13 cellular contexts compared by ENCODE assay signal in the genomic region with DNA sequence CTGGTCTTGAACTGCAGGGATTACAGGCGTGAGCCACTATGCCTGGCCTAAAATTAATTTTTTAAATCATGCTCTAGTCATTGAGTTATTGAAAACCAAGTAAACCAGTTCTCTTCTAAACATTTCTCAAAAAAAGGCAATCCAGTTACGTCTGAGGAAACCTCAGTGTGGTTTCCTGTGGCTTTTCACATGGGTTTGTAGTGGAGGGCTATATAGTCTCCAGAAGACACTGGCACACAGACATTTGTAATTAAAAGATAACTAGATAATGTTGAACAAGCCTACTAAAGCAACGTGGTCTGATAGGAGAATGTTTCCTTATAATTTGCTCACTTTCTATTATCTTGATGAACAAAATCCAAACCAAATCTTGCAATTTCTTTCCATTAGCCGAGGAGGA. TPM values are rescaled to one million over a fixed set of nuclear protein-coding genes. Genes with fewer than 3 reads are reported as not detected.
DNase-seq lines count a peak whose midpoint lies in the region; TF ChIP-seq lines count a peak whose summit lies in the region.
"Had no signal": no experiment of that assay in that cellular context is flagged by ENCODE, and none has a peak within 500 bp of the region (broad histone marks: within the 10 kb centered on the region; RNA-seq: fewer than 3 reads in every experiment).

No MANE protein-coding gene starts in this region.

- intact Hi-C loops in posterior cingulate gyrus (cut with DNase I), result no loop called here

- H3K4me1 Mint-ChIP-seq in activated naive CD8-positive, alpha-beta T cell (ENCODE audit: low read depth), result peaks cover 56% of the 10 kb centered on the region

- H3K36me3 Mint-ChIP-seq in activated naive CD8-positive, alpha-beta T cell, result no peaks in the 10 kb centered on the region
- H3K36me3 Mint-ChIP-seq: activated naive CD4-positive, alpha-beta T cell treated with anti-CD3 and anti-CD28 coated beads, Interleukin-2, amount 50 U/mL, for 72 hours had no signal

- no peak overlapping the region for H3K9ac ChIP-seq in SK-N-SH

- H4K20me1 ChIP-seq in SK-N-SH (ENCODE audit: insufficient read depth), result no peaks in the 10 kb centered on the region

- peaks cover 8% of the 10 kb centered on the region; the same call in 1 of the 2 replicates for H3K79me2 ChIP-seq in SK-N-SH (ENCODE audit: insufficient read depth)

- H3F3A ChIP-seq in SK-N-SH (replicated peaks; ENCODE audit: insufficient read depth), result peaks cover 15% of the 10 kb centered on the region

- H3K4me2 ChIP-seq in SK-N-SH, result no peak overlapping the region

- peak; percentile 19 for DNase-seq in activated T-cell treated with anti-CD3 and anti-CD28 coated beads for 1 hour (ENCODE audit: low read depth)
- DNase-seq in activated T-cell treated with anti-CD3 and anti-CD28 coated beads for 4 hours, result no peak
- no peak for DNase-seq in SK-N-SH
- DNase-seq in stimulated activated CD8-positive, alpha-beta memory T cell treated with anti-CD3 and anti-CD28 coated beads, Interleukin-7, amount 100 ng/mL, for 4 hours (ENCODE audit: low read depth in 2 of 2), result peak; percentile 33 to 44
- DNase-seq in iPS-NIHi7 (ENCODE audit: extremely low spot score), result no peak
- no peak for DNase-seq in posterior cingulate gyrus
- no peak for DNase-seq in tibial nerve (ENCODE audit: low spot score in 2 of 2)
- DNase-seq: left lung, NCI-H1105 treated with DMSO at 0.1 percent for 48 hours had no signal

- peak; percentile 7; the same call in 1 of the 2 replicates for TF ChIP-seq RAD21 in SK-N-SH (IDR thresholded peaks at IDR 0.05; ENCODE audit: low read length)

- WGBS in SK-N-SH (ENCODE audit: low lambda C conversion rate), result 63% methylated on average over 4 of the region's 4 CpGs
- 64 to 74% methylated on average over 4 of the region's 4 CpGs for WGBS in tibial nerve, 2 donors

- peak overlapping the region; percentile 51 for H3K27ac Mint-ChIP-seq in activated naive CD8-positive, alpha-beta T cell
- H3K27ac Mint-ChIP-seq: activated naive CD4-positive, alpha-beta T cell treated with anti-CD3 and anti-CD28 coated beads, Interleukin-2, amount 50 U/mL, for 72 hours had no signal

- CTCF ChIA-PET in SK-N-SH (lab: Yijun Ruan, JAX), result interaction anchor here (0.8 to 6.0 kb wide), 13 partner anchors 8 to 84 kb away, joined by 3 to 39 read pairs (median 4); no protein-coding TSS in a partner anchor

- H3K4me3 Mint-ChIP-seq in activated naive CD8-positive, alpha-beta T cell, result peak overlapping the region; percentile 60

- peak overlapping the region; percentile 31; the same call in 1 of the 2 replicates for H2AFZ ChIP-seq in SK-N-SH (ENCODE audit: low read depth)

- TF ChIP-seq CTCF in SK-N-SH (IDR thresholded peaks at IDR 0.05) (no peak), tibial nerve (IDR thresholded peaks at IDR 0.05) (no peak)

- no peaks in the 10 kb centered on the region for H3K9me2 ChIP-seq in SK-N-SH

- no peaks in the 10 kb centered on the region for H3K27me3 Mint-ChIP-seq in activated naive CD8-positive, alpha-beta T cell

- H3K27ac ChIP-seq in SK-N-SH (ENCODE audit: low read depth in 2 of 2, low read length in 1 of 2) (peak overlapping the region in 1 of 2 experiments; percentile 84; a peak in 2 of 4 replicates), tibial nerve (peak overlapping the region in 2 of 4 donors; percentile 6 to 40)
- H3K27ac ChIP-seq: left lung had no signal

- H3K4me3 ChIP-seq in SK-N-SH (ENCODE audit: low read depth in 2 of 2, low read length in 1 of 2) (no peak overlapping the region), tibial nerve (no peak overlapping the region)
- H3K4me3 ChIP-seq: gastroesophageal sphincter, left lung had no signal

- POLR2A ChIA-PET in SK-N-SH (lab: Yijun Ruan, JAX), result interaction anchor here (1.1 to 2.4 kb wide), 4 partner anchors 33 to 83 kb away, joined by 3 to 15 read pairs (median 10); no protein-coding TSS in a partner anchor

- H3K36me3 ChIP-seq in SK-N-SH (replicated peaks in 1 of 2; ENCODE audit: control insufficient read depth in 1 of 2, insufficient read depth in 2 of 2, low read length in 1 of 2) (no peaks in the 10 kb centered on the region), tibial nerve (no peaks in the 10 kb centered on the region)
- H3K36me3 ChIP-seq: gastroesophageal sphincter, left lung had no signal

- no peak for TF ChIP-seq POLR2A in tibial nerve (IDR thresholded peaks at IDR 0.05)

- no peaks in the 10 kb centered on the region for H3K9me3 Mint-ChIP-seq in activated naive CD8-positive, alpha-beta T cell (ENCODE audit: low read depth)
- H3K9me3 Mint-ChIP-seq: activated naive CD4-positive, alpha-beta T cell treated with anti-CD3 and anti-CD28 coated beads, Interleukin-2, amount 50 U/mL, for 72 hours had no signal

- TF ChIP-seq EP300 in SK-N-SH (IDR thresholded peaks at IDR 0.05; ENCODE audit: borderline replicate concordance in 1 of 2, low read depth in 1 of 2, low read length in 1 of 2) (peak in 1 of 2 experiments; percentile 48; a peak in 1 of 4 replicates), tibial nerve (IDR thresholded peaks at IDR 0.05) (no peak)

- H3K27me3 ChIP-seq in SK-N-SH (ENCODE audit: insufficient read depth), result no peaks in the 10 kb centered on the region
- no peaks in the 10 kb centered on the region for H3K27me3 ChIP-seq in tibial nerve
- H3K27me3 ChIP-seq: gastroesophageal sphincter, left lung had no signal

- H3K9me3 ChIP-seq in SK-N-SH, result no peaks in the 10 kb centered on the region
- no peaks in the 10 kb centered on the region for H3K9me3 ChIP-seq in tibial nerve
- H3K9me3 ChIP-seq: gastroesophageal sphincter, left lung had no signal

- peaks cover 0 to 30% of the 10 kb centered on the region in 2 experiments; a peak in 2 of 4 replicates for H3K4me1 ChIP-seq in SK-N-SH (ENCODE audit: control insufficient read depth in 1 of 2, insufficient read depth in 2 of 2, low read depth in 1 of 2, low read length in 1 of 2)
- H3K4me1 ChIP-seq in tibial nerve, result peaks cover 0 to 45% (median 8%) of the 10 kb centered on the region in 4 donors

TF ChIP-seq in SK-N-SH, 30 proteins besides CTCF, POLR2A, EP300 and RAD21 (continues in another document):
- TF ChIP-seq, protein P1, sequence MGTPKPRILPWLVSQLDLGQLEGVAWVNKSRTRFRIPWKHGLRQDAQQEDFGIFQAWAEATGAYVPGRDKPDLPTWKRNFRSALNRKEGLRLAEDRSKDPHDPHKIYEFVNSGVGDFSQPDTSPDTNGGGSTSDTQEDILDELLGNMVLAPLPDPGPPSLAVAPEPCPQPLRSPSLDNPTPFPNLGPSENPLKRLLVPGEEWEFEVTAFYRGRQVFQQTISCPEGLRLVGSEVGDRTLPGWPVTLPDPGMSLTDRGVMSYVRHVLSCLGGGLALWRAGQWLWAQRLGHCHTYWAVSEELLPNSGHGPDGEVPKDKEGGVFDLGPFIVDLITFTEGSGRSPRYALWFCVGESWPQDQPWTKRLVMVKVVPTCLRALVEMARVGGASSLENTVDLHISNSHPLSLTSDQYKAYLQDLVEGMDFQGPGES (IDR thresholded peaks at IDR 0.05; ENCODE audit: low read depth, low read length), result no peak
- TF ChIP-seq, protein P2, sequence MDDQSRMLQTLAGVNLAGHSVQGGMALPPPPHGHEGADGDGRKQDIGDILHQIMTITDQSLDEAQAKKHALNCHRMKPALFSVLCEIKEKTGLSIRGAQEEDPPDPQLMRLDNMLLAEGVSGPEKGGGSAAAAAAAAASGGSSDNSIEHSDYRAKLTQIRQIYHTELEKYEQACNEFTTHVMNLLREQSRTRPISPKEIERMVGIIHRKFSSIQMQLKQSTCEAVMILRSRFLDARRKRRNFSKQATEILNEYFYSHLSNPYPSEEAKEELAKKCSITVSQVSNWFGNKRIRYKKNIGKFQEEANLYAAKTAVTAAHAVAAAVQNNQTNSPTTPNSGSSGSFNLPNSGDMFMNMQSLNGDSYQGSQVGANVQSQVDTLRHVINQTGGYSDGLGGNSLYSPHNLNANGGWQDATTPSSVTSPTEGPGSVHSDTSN (IDR thresholded peaks at IDR 0.05), result no peak
- no peak for TF ChIP-seq GABPA (IDR thresholded peaks at IDR 0.05; ENCODE audit: low read depth)
- TF ChIP-seq CHD2 (IDR thresholded peaks at IDR 0.05; ENCODE audit: low read length, partially characterized antibody), result peak; percentile 35
- no peak for TF ChIP-seq JUND (IDR thresholded peaks at IDR 0.05)
- TF ChIP-seq FOXJ3 (CRISPR knock-in tag; IDR thresholded peaks at IDR 0.05), result no peak
- no peak for TF ChIP-seq POLR2AphosphoS5 (IDR thresholded peaks at IDR 0.05; ENCODE audit: low read depth, low read length)
- TF ChIP-seq, protein P3, sequence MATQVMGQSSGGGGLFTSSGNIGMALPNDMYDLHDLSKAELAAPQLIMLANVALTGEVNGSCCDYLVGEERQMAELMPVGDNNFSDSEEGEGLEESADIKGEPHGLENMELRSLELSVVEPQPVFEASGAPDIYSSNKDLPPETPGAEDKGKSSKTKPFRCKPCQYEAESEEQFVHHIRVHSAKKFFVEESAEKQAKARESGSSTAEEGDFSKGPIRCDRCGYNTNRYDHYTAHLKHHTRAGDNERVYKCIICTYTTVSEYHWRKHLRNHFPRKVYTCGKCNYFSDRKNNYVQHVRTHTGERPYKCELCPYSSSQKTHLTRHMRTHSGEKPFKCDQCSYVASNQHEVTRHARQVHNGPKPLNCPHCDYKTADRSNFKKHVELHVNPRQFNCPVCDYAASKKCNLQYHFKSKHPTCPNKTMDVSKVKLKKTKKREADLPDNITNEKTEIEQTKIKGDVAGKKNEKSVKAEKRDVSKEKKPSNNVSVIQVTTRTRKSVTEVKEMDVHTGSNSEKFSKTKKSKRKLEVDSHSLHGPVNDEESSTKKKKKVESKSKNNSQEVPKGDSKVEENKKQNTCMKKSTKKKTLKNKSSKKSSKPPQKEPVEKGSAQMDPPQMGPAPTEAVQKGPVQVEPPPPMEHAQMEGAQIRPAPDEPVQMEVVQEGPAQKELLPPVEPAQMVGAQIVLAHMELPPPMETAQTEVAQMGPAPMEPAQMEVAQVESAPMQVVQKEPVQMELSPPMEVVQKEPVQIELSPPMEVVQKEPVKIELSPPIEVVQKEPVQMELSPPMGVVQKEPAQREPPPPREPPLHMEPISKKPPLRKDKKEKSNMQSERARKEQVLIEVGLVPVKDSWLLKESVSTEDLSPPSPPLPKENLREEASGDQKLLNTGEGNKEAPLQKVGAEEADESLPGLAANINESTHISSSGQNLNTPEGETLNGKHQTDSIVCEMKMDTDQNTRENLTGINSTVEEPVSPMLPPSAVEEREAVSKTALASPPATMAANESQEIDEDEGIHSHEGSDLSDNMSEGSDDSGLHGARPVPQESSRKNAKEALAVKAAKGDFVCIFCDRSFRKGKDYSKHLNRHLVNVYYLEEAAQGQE (IDR thresholded peaks at IDR 0.05; ENCODE audit: low read depth, low read length), result no peak
- TF ChIP-seq MXI1 (IDR thresholded peaks at IDR 0.05; ENCODE audit: low read depth, low read length), result no peak
- no peak for TF ChIP-seq TCF12 (IDR thresholded peaks at IDR 0.05)

RNA-seq across cellular contexts. Expression of a gene that starts 5.2 kb away (rescaled TPM):
- polyA plus RNA-seq in SK-N-SH (2012; rRNA removed), result 19.3 and 21.8 TPM in 2 replicates
- 18.3 and 22.8 TPM in 2 replicates for polyA plus RNA-seq in SK-N-SH (2012; cell fraction: cytosol; rRNA removed)
- 14.2 and 22.7 TPM in 2 replicates for polyA plus RNA-seq in SK-N-SH (2012; cell fraction: nucleus; rRNA removed)
- 100 to 1,000 TPM in 1 of 4 donors, 10 to 100 TPM in 3; 48.6 to 142 (median 81.3) TPM for total RNA-seq in tibial nerve

RNA-seq across cellular contexts. Expression of a gene that starts 36.0 kb away (rescaled TPM):
- polyA plus RNA-seq in SK-N-SH (2012; rRNA removed), result not detected in 2 replicates
- under 0.01 TPM in 1 of 2 replicates, not detected in the other for polyA plus RNA-seq in SK-N-SH (2012; cell fraction: cytosol; rRNA removed)
- polyA plus RNA-seq in SK-N-SH (2012; cell fraction: nucleus; rRNA removed), result not detected in 2 replicates
- 1 to 10 TPM in 3 of 4 donors, not detected in 1; 1.0 to 2.2 (median 1.2) TPM for total RNA-seq in tibial nerve
- total RNA-seq: activated naive CD4-positive, alpha-beta T cell treated with anti-CD3 and anti-CD28 coated beads, Interleukin-2, amount 50 U/mL, for 72 hours; left lung; T-helper 1 cell treated with Interleukin-12 subunit alpha and Interleukin-12 subunit beta and Interleukin-4 antibody, amounts not matched to agents 30 ng/mL and 1 ng/mL, for 36 hours had no signal

Comparison
In these comparisons a context has a peak if more than half of its experiments do, and no peak if none do; other contexts are left out.
1. DNase-seq: peak in activated T-cell treated with anti-CD3 and anti-CD28 coated beads for 1 hour (single experiment) and stimulated activated CD8-positive, alpha-beta memory T cell treated with anti-CD3 and anti-CD28 coated beads, Interleukin-7, amount 100 ng/mL, for 4 hours (2 of 2); none in activated T-cell treated with anti-CD3 and anti-CD28 coated beads for 4 hours (single experiment), SK-N-SH (single experiment), iPS-NIHi7 (single experiment), posterior cingulate gyrus (0 of 10) and tibial nerve (0 of 2).